27 cellular contexts compared by ENCODE assay signal in genomic region chr2:18262601-18263000, GRCh38.
DNase-seq lines count a peak whose midpoint lies in the region; FAIRE-seq and TF ChIP-seq lines count a peak whose summit lies in the region.
"Had no signal": no experiment of that assay in that cellular context is flagged by ENCODE, and none has a peak within 500 bp of the region (broad histone marks: within the 10 kb centered on the region; RNA-seq: fewer than 3 reads in every experiment).

No MANE protein-coding gene starts in this region.

- no peaks in the 10 kb centered on the region for H3K36me3 Mint-ChIP-seq in mesothelial cell of epicardium
- H3K36me3 Mint-ChIP-seq: CD8-positive, alpha-beta T cell had no signal

- H3K9me3 ChIP-seq in adipocyte (ENCODE audit: control insufficient read depth, low read length) (no peaks in the 10 kb centered on the region), small intestine (ENCODE audit: control insufficient read depth, low read depth) (no peaks in the 10 kb centered on the region)
- H3K9me3 ChIP-seq: SJSA1 had no signal

- peaks cover 7% of the 10 kb centered on the region for H3K9me3 Mint-ChIP-seq in mesothelial cell of epicardium
- H3K9me3 Mint-ChIP-seq: CD8-positive, alpha-beta T cell; IgD-negative memory B cell had no signal

- peak overlapping the region; percentile 40 for H3K27ac Mint-ChIP-seq in mesothelial cell of epicardium
- H3K27ac Mint-ChIP-seq: B cell; CD8-positive, alpha-beta T cell; IgD-negative memory B cell had no signal

- no peak for FAIRE-seq in RCC 7860 (lab: Jason Lieb, UNC)
- FAIRE-seq in small intestine (lab: Jason Lieb, UNC): no peak
- FAIRE-seq: GM12891, GM19239 had no signal

- 51 to 77% (median 74%) methylated on average over 3 to 4 of the region's 4 CpGs for WGBS in small intestine, 3 donors

- H3K4me3 Mint-ChIP-seq in mesothelial cell of epicardium: no peak overlapping the region
- H3K4me3 Mint-ChIP-seq: B cell; CD8-positive, alpha-beta T cell; IgD-negative memory B cell had no signal

- no peaks in the 10 kb centered on the region for H3K27me3 Mint-ChIP-seq in mesothelial cell of epicardium (ENCODE audit: low read depth)
- H3K27me3 Mint-ChIP-seq: IgD-negative memory B cell had no signal

- H3K4me1 ChIP-seq in adipocyte (ENCODE audit: control insufficient read depth, insufficient read depth, low read length) (no peaks in the 10 kb centered on the region), small intestine (ENCODE audit: control insufficient read depth in 2 of 2, insufficient read depth in 1 of 2, low read depth in 1 of 2, low read length in 1 of 2) (no peaks in the 10 kb centered on the region)
- H3K4me1 ChIP-seq: Caco-2, SJSA1 had no signal

- TF ChIP-seq CTCF in fibroblast of the aortic adventitia (IDR thresholded peaks at IDR 0.05; ENCODE audit: insufficient read depth, low read length) (no peak), mesothelial cell of epicardium (IDR thresholded peaks at IDR 0.05; ENCODE audit: unreplicated experiment) (no peak)

- H3K4me1 Mint-ChIP-seq in mesothelial cell of epicardium: peaks cover 8% of the 10 kb centered on the region
- H3K4me1 Mint-ChIP-seq: B cell, IgD-negative memory B cell had no signal

- H3K9ac ChIP-seq in adipocyte (ENCODE audit: low read length): no peak overlapping the region
- H3K9ac ChIP-seq: KMS-11 had no signal

- H3K27me3 ChIP-seq in adipocyte (replicated peaks; ENCODE audit: control insufficient read depth, insufficient read depth, low read length) (no peaks in the 10 kb centered on the region), small intestine (ENCODE audit: control insufficient read depth in 2 of 2, insufficient read depth in 2 of 2, low read length in 2 of 2) (no peaks in the 10 kb centered on the region)
- H3K27me3 ChIP-seq: SJSA1 had no signal

- H3K36me3 ChIP-seq in adipocyte (ENCODE audit: control insufficient read depth, insufficient read depth, low read length, severe bottlenecking) (no peaks in the 10 kb centered on the region), small intestine (ENCODE audit: control insufficient read depth in 2 of 2, insufficient read depth in 2 of 2, low read length in 2 of 2) (no peaks in the 10 kb centered on the region)
- H3K36me3 ChIP-seq: SJSA1 had no signal

- peak; percentile 13 for DNase-seq in AG08396 (ENCODE audit: low spot score)
- DNase-seq in adipocyte (ENCODE audit: low read depth): peak; percentile 8
- peak; percentile 27 for DNase-seq in fibroblast of the aortic adventitia (ENCODE audit: low read depth)
- no peak for DNase-seq in mesothelial cell of epicardium (ENCODE audit: low spot score in 2 of 2, unreplicated experiment in 2 of 2)
- no peak for DNase-seq in RCC 7860 (ENCODE audit: low spot score)
- no peak for DNase-seq in activated CD4-positive, CD25-positive, alpha-beta regulatory T cell (lab: John Stamatoyannopoulos, UW)
- no peak for DNase-seq in small intestine
- DNase-seq: Caco-2; CD8-positive, alpha-beta T cell; DMS 273 treated with DMSO at 0.1 percent for 48 hours; DMS79 treated with DMSO at 0.1 percent for 48 hours; GF-D8; MM.1S; NCI-H2029; NCI-H446 treated with DMSO at 0.1 percent for 48 hours; NCI-H526; NCI-H82; PC-9; Right ventricle myocardium superior; RPMI8226 had no signal

- H3K4me3 ChIP-seq in adipocyte (ENCODE audit: low read length) (no peak overlapping the region), fibroblast of the aortic adventitia (ENCODE audit: low read depth, low read length) (no peak overlapping the region), small intestine (ENCODE audit: low read depth in 1 of 2, low read length in 2 of 2) (no peak overlapping the region)
- H3K4me3 ChIP-seq: PC-9, SJSA1 had no signal

- H3K27ac ChIP-seq in small intestine (ENCODE audit: low read depth in 1 of 2, low read length in 1 of 2): no peak overlapping the region
- H3K27ac ChIP-seq: C4-2B, KMS-11, PC-9, SJSA1 had no signal

Comparison
In these comparisons a context has a peak if more than half of its experiments do, and no peak if none do; other contexts are left out.
1. DNase-seq: peak in AG08396 (single experiment), adipocyte (single experiment) and fibroblast of the aortic adventitia (single experiment); none in mesothelial cell of epicardium (0 of 2), RCC 7860 (single experiment), activated CD4-positive, CD25-positive, alpha-beta regulatory T cell (0 of 4) and small intestine (single experiment).